ENCODE assay signal across 1 cellular context in the genomic region with DNA sequence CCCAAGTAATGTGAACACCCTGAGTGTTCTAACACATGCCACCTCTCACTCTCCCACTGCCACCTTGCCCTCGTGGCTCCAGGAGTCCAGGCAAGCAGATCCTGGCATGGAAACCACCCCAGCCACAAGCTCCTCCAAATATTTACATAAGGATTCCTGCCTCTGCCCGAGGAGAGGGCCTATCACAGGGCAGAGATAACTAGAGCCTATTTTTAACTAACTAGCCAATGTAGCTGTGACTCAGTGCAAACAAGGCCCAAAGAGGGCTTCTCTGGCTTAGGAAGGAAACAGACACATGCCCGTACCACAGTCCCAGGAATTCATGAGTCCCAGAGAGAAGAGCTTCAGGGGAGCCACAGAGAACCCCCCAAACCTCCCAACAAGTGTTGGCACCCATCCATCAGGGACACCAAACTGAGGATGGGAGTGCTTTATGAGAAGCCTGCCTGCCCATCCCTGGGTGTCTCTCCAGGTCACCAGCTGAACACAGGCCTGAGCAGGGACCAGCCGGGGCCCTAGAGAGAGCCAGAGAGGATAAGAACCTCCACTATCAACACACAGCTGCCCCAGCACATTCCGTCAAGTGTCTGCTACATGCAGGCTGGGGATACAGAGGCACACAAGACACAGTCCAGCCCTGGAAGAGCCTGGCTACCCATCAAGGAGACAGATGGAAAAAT.
A peak's percentile ranks its signal among the peaks of the same experiment; 100 is the strongest.
TF ChIP-seq lines count a peak whose summit lies in the region.

No MANE protein-coding gene starts in this region.

TF ChIP-seq in HepG2, 621 proteins besides CTCF, POLR2A, EP300 and RAD21 (continues in another document):
- TF ChIP-seq RFXAP (CRISPR knock-in tag; IDR thresholded peaks at IDR 0.05; ENCODE audit: borderline replicate concordance) (0 out of 2 replicates have a peak, but pooled peaks have one; percentile 34), PAX8 (CRISPR knock-in tag; IDR thresholded peaks at IDR 0.05; ENCODE audit: borderline replicate concordance) (no peak), NAIF1 (CRISPR knock-in tag; IDR thresholded peaks at IDR 0.05; ENCODE audit: borderline replicate concordance) (no peak), PCBP1 (IDR thresholded peaks at IDR 0.05; ENCODE audit: borderline replicate concordance, low read depth, low read length) (no peak), MIER2 (CRISPR knock-in tag; IDR thresholded peaks at IDR 0.05) (0 out of 2 replicates have a peak, but pooled peaks have one; percentile 11), HMGA1 (CRISPR knock-in tag; conservative IDR thresholded peaks at IDR 0.05) (no peak), DNMT3B (CRISPR knock-in tag; conservative IDR thresholded peaks at IDR 0.05) (peak; percentile 79; the same call in 1 of the 2 replicates), TGIF2 (CRISPR knock-in tag; IDR thresholded peaks at IDR 0.05) (peak; percentile 72; the same call in 1 of the 2 replicates), ZNF550 (CRISPR knock-in tag; IDR thresholded peaks at IDR 0.05; ENCODE audit: borderline replicate concordance) (no peak), ZNF766 (CRISPR knock-in tag; IDR thresholded peaks at IDR 0.05; ENCODE audit: borderline replicate concordance) (no peak), ZNF30 (CRISPR knock-in tag; IDR thresholded peaks at IDR 0.05) (no peak), ZNF256 (CRISPR knock-in tag; conservative IDR thresholded peaks at IDR 0.05) (no peak), ISX (CRISPR knock-in tag; conservative IDR thresholded peaks at IDR 0.05) (no peak), SOX13 (IDR thresholded peaks at IDR 0.05) (no peak), SOX13 (CRISPR knock-in tag; conservative IDR thresholded peaks at IDR 0.05 in 1 of 2, IDR thresholded peaks at IDR 0.05 in 1 of 2) (peak in 1 of 2 experiments; percentile 33; a peak in 1 of 4 replicates), ZMYM4 (CRISPR knock-in tag; IDR thresholded peaks at IDR 0.05) (0 out of 2 replicates have a peak, but pooled peaks have one; percentile 37), ASH2L (IDR thresholded peaks at IDR 0.05; ENCODE audit: insufficient read length, low read depth, low read length) (peak; percentile 22), ZSCAN25 (CRISPR knock-in tag; IDR thresholded peaks at IDR 0.05) (no peak), ZNF768 (CRISPR knock-in tag; IDR thresholded peaks at IDR 0.05) (peak; percentile 72; the same call in 1 of the 2 replicates), HDAC2 (CRISPR knock-in tag; IDR thresholded peaks at IDR 0.05) (0 out of 2 replicates have a peak, but pooled peaks have one; percentile 28), TBX3 (IDR thresholded peaks at IDR 0.05; ENCODE audit: borderline replicate concordance) (no peak), NKX3-1 (CRISPR knock-in tag; IDR thresholded peaks at IDR 0.05) (no peak), NFYC (CRISPR knock-in tag; IDR thresholded peaks at IDR 0.05) (peak; percentile 37; the same call in 1 of the 2 replicates), ZIK1 (CRISPR knock-in tag; IDR thresholded peaks at IDR 0.05; ENCODE audit: borderline replicate concordance, low read depth) (no peak), ZSCAN29 (CRISPR knock-in tag; conservative IDR thresholded peaks at IDR 0.05) (no peak), PHF5A (CRISPR knock-in tag; IDR thresholded peaks at IDR 0.05; ENCODE audit: low read depth, unreplicated experiment) (no peak), SIX1 (CRISPR knock-in tag; IDR thresholded peaks at IDR 0.05; ENCODE audit: borderline replicate concordance) (no peak), ZNF749 (CRISPR knock-in tag; IDR thresholded peaks at IDR 0.05; ENCODE audit: borderline replicate concordance) (no peak), ZNF619 (CRISPR knock-in tag; IDR thresholded peaks at IDR 0.05) (0 out of 2 replicates have a peak, but pooled peaks have one; percentile 21), MTF1 (CRISPR knock-in tag; IDR thresholded peaks at IDR 0.05) (no peak), LCORL (IDR thresholded peaks at IDR 0.05) (peak; percentile 56; the same call in 1 of the 2 replicates), LCORL (CRISPR knock-in tag; IDR thresholded peaks at IDR 0.05) (peak; percentile 50; the same call in 1 of the 2 replicates), ZNF207 (IDR thresholded peaks at IDR 0.05; ENCODE audit: borderline replicate concordance) (no peak), PHF20 (CRISPR knock-in tag; IDR thresholded peaks at IDR 0.05) (no peak), MED1 (CRISPR knock-in tag; IDR thresholded peaks at IDR 0.05) (peak; percentile 37; the same call in 1 of the 2 replicates), JUN (CRISPR knock-in tag; IDR thresholded peaks at IDR 0.05) (no peak), ZBTB8A (CRISPR knock-in tag; IDR thresholded peaks at IDR 0.05; ENCODE audit: borderline replicate concordance, low read depth) (no peak), NBN (conservative IDR thresholded peaks at IDR 0.05) (no peak), ZNF629 (CRISPR knock-in tag; conservative IDR thresholded peaks at IDR 0.05) (no peak), ZNF121 (CRISPR knock-in tag; IDR thresholded peaks at IDR 0.05) (no peak), ZNF75D (CRISPR knock-in tag; IDR thresholded peaks at IDR 0.05; ENCODE audit: borderline replicate concordance) (no peak), NFATC3 (CRISPR knock-in tag; IDR thresholded peaks at IDR 0.05) (no peak), ZNF180 (CRISPR knock-in tag; IDR thresholded peaks at IDR 0.05; ENCODE audit: borderline replicate concordance, low read depth) (no peak), MXI1 (IDR thresholded peaks at IDR 0.05; ENCODE audit: borderline replicate concordance, low read depth, low read length) (peak; percentile 77; the same call in 1 of the 3 replicates), FLYWCH1 (CRISPR knock-in tag; IDR thresholded peaks at IDR 0.05) (no peak), MIXL1 (CRISPR knock-in tag; IDR thresholded peaks at IDR 0.05) (no peak), ZMYM3 (CRISPR knock-in tag; IDR thresholded peaks at IDR 0.05) (no peak), ZNF543 (CRISPR knock-in tag; IDR thresholded peaks at IDR 0.05) (no peak), SOX5 (CRISPR knock-in tag; IDR thresholded peaks at IDR 0.05; ENCODE audit: borderline replicate concordance) (0 out of 2 replicates have a peak, but pooled peaks have one; percentile 27), SOX6 (IDR thresholded peaks at IDR 0.05) (no peak), SOX6 (CRISPR knock-in tag; IDR thresholded peaks at IDR 0.05) (0 out of 2 replicates have a peak, but pooled peaks have one; percentile 34), ZNF296 (CRISPR knock-in tag; conservative IDR thresholded peaks at IDR 0.05) (no peak), ZNF670 (CRISPR knock-in tag; IDR thresholded peaks at IDR 0.05; ENCODE audit: borderline replicate concordance) (peak; percentile 70; the same call in 1 of the 2 replicates), ZNF772 (CRISPR knock-in tag; IDR thresholded peaks at IDR 0.05) (peak; percentile 56; the same call in 1 of the 2 replicates)
- TF ChIP-seq, protein P1, sequence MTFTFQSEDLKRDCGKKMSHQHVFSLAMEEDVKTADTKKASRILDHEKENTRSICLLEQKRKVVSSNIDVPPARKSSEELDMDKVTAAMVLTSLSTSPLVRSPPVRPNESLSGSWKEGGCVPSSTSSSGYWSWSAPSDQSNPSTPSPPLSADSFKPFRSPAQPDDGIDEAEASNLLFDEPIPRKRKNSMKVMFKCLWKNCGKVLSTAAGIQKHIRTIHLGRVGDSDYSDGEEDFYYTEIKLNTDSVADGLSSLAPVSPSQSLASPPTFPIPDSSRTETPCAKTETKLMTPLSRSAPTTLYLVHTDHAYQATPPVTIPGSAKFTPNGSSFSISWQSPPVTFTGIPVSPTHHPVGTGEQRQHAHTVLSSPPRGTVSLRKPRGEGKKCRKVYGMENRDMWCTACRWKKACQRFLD (CRISPR knock-in tag; IDR thresholded peaks at IDR 0.05; ENCODE audit: borderline replicate concordance) = no peak
- TF ChIP-seq, protein P2, sequence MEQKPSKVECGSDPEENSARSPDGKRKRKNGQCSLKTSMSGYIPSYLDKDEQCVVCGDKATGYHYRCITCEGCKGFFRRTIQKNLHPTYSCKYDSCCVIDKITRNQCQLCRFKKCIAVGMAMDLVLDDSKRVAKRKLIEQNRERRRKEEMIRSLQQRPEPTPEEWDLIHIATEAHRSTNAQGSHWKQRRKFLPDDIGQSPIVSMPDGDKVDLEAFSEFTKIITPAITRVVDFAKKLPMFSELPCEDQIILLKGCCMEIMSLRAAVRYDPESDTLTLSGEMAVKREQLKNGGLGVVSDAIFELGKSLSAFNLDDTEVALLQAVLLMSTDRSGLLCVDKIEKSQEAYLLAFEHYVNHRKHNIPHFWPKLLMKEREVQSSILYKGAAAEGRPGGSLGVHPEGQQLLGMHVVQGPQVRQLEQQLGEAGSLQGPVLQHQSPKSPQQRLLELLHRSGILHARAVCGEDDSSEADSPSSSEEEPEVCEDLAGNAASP (CRISPR knock-in tag; IDR thresholded peaks at IDR 0.05; ENCODE audit: borderline replicate concordance) = peak; percentile 39; the same call in 1 of the 2 replicates
- TF ChIP-seq, protein P3, sequence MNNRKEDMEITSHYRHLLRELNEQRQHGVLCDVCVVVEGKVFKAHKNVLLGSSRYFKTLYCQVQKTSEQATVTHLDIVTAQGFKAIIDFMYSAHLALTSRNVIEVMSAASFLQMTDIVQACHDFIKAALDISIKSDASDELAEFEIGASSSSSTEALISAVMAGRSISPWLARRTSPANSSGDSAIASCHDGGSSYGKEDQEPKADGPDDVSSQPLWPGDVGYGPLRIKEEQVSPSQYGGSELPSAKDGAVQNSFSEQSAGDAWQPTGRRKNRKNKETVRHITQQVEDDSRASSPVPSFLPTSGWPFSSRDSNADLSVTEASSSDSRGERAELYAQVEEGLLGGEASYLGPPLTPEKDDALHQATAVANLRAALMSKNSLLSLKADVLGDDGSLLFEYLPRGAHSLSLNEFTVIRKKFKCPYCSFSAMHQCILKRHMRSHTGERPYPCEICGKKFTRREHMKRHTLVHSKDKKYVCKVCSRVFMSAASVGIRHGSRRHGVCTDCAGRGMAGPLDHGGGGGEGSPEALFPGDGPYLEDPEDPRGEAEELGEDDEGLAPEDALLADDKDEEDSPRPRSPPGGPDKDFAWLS (CRISPR knock-in tag; IDR thresholded peaks at IDR 0.05; ENCODE audit: borderline replicate concordance) = no peak
- TF ChIP-seq, protein P4, sequence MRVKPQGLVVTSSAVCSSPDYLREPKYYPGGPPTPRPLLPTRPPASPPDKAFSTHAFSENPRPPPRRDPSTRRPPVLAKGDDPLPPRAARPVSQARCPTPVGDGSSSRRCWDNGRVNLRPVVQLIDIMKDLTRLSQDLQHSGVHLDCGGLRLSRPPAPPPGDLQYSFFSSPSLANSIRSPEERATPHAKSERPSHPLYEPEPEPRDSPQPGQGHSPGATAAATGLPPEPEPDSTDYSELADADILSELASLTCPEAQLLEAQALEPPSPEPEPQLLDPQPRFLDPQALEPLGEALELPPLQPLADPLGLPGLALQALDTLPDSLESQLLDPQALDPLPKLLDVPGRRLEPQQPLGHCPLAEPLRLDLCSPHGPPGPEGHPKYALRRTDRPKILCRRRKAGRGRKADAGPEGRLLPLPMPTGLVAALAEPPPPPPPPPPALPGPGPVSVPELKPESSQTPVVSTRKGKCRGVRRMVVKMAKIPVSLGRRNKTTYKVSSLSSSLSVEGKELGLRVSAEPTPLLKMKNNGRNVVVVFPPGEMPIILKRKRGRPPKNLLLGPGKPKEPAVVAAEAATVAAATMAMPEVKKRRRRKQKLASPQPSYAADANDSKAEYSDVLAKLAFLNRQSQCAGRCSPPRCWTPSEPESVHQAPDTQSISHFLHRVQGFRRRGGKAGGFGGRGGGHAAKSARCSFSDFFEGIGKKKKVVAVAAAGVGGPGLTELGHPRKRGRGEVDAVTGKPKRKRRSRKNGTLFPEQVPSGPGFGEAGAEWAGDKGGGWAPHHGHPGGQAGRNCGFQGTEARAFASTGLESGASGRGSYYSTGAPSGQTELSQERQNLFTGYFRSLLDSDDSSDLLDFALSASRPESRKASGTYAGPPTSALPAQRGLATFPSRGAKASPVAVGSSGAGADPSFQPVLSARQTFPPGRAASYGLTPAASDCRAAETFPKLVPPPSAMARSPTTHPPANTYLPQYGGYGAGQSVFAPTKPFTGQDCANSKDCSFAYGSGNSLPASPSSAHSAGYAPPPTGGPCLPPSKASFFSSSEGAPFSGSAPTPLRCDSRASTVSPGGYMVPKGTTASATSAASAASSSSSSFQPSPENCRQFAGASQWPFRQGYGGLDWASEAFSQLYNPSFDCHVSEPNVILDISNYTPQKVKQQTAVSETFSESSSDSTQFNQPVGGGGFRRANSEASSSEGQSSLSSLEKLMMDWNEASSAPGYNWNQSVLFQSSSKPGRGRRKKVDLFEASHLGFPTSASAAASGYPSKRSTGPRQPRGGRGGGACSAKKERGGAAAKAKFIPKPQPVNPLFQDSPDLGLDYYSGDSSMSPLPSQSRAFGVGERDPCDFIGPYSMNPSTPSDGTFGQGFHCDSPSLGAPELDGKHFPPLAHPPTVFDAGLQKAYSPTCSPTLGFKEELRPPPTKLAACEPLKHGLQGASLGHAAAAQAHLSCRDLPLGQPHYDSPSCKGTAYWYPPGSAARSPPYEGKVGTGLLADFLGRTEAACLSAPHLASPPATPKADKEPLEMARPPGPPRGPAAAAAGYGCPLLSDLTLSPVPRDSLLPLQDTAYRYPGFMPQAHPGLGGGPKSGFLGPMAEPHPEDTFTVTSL (CRISPR knock-in tag; IDR thresholded peaks at IDR 0.05; ENCODE audit: borderline replicate concordance) = peak; percentile 77; the same call in 1 of the 2 replicates
- TF ChIP-seq, protein P5, sequence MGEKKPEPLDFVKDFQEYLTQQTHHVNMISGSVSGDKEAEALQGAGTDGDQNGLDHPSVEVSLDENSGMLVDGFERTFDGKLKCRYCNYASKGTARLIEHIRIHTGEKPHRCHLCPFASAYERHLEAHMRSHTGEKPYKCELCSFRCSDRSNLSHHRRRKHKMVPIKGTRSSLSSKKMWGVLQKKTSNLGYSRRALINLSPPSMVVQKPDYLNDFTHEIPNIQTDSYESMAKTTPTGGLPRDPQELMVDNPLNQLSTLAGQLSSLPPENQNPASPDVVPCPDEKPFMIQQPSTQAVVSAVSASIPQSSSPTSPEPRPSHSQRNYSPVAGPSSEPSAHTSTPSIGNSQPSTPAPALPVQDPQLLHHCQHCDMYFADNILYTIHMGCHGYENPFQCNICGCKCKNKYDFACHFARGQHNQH (CRISPR knock-in tag; IDR thresholded peaks at IDR 0.05) = 0 out of 2 replicates have a peak, but pooled peaks have one; percentile 26
